10 cellular contexts compared by ENCODE assay signal in the genomic region with DNA sequence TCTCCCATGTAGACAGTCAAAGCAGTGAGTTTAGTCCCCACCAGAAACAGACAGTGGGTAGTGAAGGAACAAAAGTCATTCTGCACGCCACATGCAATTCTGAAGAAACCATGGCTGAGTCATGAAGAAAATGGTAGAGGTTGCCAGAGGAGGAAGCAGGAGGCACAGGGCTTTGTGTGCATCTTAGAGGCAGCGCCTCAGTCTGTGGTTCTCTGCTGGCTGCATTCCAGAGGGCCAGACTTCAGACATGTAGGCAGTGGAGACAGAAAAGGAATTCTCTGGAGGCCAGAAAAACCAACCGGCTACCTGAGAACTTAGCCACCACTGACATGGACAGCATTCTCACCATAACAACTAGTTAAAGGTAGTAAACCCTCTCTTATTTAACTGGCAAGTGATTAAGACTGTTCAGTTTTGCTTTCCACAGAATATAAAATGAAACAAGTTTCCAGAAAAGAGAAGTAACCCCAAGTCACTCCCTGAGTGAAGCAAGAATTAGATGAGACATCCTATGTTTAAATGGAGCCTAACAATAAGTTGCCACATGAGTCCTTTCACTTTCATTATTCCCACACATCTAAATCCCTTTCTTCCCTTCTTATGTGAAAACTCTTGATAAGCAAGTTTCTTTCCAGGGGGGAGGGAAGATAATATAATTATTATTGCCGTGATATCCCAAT.
A peak's percentile ranks its signal among the peaks of the same experiment; 100 is the strongest.
DNase-seq lines count a peak whose midpoint lies in the region; ATAC-seq and TF ChIP-seq lines count a peak whose summit lies in the region.
"Had no signal": no experiment of that assay in that cellular context is flagged by ENCODE, and none has a peak within 500 bp of the region (broad histone marks: within the 10 kb centered on the region; RNA-seq: fewer than 3 reads in every experiment).

No MANE protein-coding gene starts in this region.

- no peaks in the 10 kb centered on the region for H3K4me1 ChIP-seq in body of pancreas

- no peak for ATAC-seq in body of pancreas
- no peak for ATAC-seq in GM21390 (IDR thresholded peaks at IDR 0.05; ENCODE audit: unreplicated experiment)
- no peak for ATAC-seq in HG03175 (IDR thresholded peaks at IDR 0.05; ENCODE audit: unreplicated experiment)
- ATAC-seq: SK-N-SH treated with all-trans-retinoic acid at 6 μM for 48 hours had no signal

- TF ChIP-seq POLR2A in body of pancreas (IDR thresholded peaks at IDR 0.05) (no peak), lower leg skin (IDR thresholded peaks at IDR 0.05) (no peak)

- H3K36me3 Mint-ChIP-seq in mesothelial cell of epicardium, result no peaks in the 10 kb centered on the region

- TF ChIP-seq CTCF in body of pancreas (IDR thresholded peaks at IDR 0.05) (no peak), lower leg skin (IDR thresholded peaks at IDR 0.05) (no peak), mesothelial cell of epicardium (IDR thresholded peaks at IDR 0.05; ENCODE audit: unreplicated experiment) (no peak)

- intact Hi-C loops in body of pancreas (cut with DNase I), result no loop called here
- intact Hi-C loops in lower leg skin (cut with DNase I; ENCODE audit: low total_unique reads), result no loop called here

- DNase-seq in stimulated activated CD4-positive, alpha-beta T cell treated with anti-CD3 and anti-CD28 coated beads, Interleukin-1b, Interleukin-23, amount 100 ng/mL, for 48 hours, result peak; percentile 24
- DNase-seq in stimulated activated CD4-positive, alpha-beta T cell treated with anti-CD3 and anti-CD28 coated beads, Interleukin-12 subunit alpha, Interleukin-12 subunit beta, amount 100 ng/mL, for 4 hours, result no peak
- DNase-seq in body of pancreas (peak in 3 of 4 donors; percentile 21 to 55 (median 33)), lower leg skin (ENCODE audit: low spot score in 2 of 2) (peak; percentile 35 to 88), mesothelial cell of epicardium (ENCODE audit: low spot score in 2 of 2, unreplicated experiment in 2 of 2) (no peak), T1000 (lab: John Stamatoyannopoulos, UW) (no peak)
- DNase-seq: effector CD8-positive, alpha-beta T cell had no signal

- no peak overlapping the region for H3K4me3 Mint-ChIP-seq in mesothelial cell of epicardium

- 68 to 82% methylated on average over 4 of the region's 4 CpGs for WGBS in body of pancreas, 2 donors
- 56 to 63% methylated on average over 4 of the region's 4 CpGs for WGBS in lower leg skin, 2 donors

- H3K4me1 Mint-ChIP-seq in mesothelial cell of epicardium, result peaks cover 17% of the 10 kb centered on the region

- no peaks in the 10 kb centered on the region for H3K27me3 ChIP-seq in body of pancreas

- peak overlapping the region in 1 of 4 donors; percentile 47 for H3K27ac ChIP-seq in body of pancreas

- no peaks in the 10 kb centered on the region for H3K27me3 Mint-ChIP-seq in mesothelial cell of epicardium (ENCODE audit: low read depth)

- H3K4me3 ChIP-seq in body of pancreas, result no peak overlapping the region
- H3K4me3 ChIP-seq in lower leg skin (ENCODE audit: low read depth, poor library complexity, severe bottlenecking), result no peak overlapping the region

- no peaks in the 10 kb centered on the region for H3K9me3 Mint-ChIP-seq in mesothelial cell of epicardium

- H3K27ac Mint-ChIP-seq in mesothelial cell of epicardium, result no peak overlapping the region

- H3K9me3 ChIP-seq in body of pancreas, result no peaks in the 10 kb centered on the region

- H3K36me3 ChIP-seq in body of pancreas (replicated peaks in 1 of 2; ENCODE audit: insufficient read depth in 1 of 2, low read depth in 2 of 2), result no peaks in the 10 kb centered on the region

Comparison
In these comparisons a context has a peak if more than half of its experiments do, and no peak if none do; other contexts are left out.
1. DNase-seq: peak in stimulated activated CD4-positive, alpha-beta T cell treated with anti-CD3 and anti-CD28 coated beads, Interleukin-1b, Interleukin-23, amount 100 ng/mL, for 48 hours (single experiment), body of pancreas (3 of 4) and lower leg skin (2 of 2); none in stimulated activated CD4-positive, alpha-beta T cell treated with anti-CD3 and anti-CD28 coated beads, Interleukin-12 subunit alpha, Interleukin-12 subunit beta, amount 100 ng/mL, for 4 hours (single experiment), mesothelial cell of epicardium (0 of 2) and T1000 (single experiment).